ENCODE assay signal across 10 cellular contexts in genomic region chr12:43847427-43847826, GRCh38. TPM values are rescaled to one million over a fixed set of nuclear protein-coding genes. Genes with fewer than 3 reads are reported as not detected.
A peak's percentile ranks its signal among the peaks of the same experiment; 100 is the strongest.
DNase-seq lines count a peak whose midpoint lies in the region; ATAC-seq, FAIRE-seq and TF ChIP-seq lines count a peak whose summit lies in the region.
"Had no signal": no experiment of that assay in that cellular context is flagged by ENCODE, and none has a peak within 500 bp of the region (broad histone marks: within the 10 kb centered on the region; RNA-seq: fewer than 3 reads in every experiment).

No MANE protein-coding gene starts in this region.

- no peak for TF ChIP-seq POLR2A in H54 (IDR thresholded peaks at IDR 0.05; ENCODE audit: low read depth, low read length)

- H3K4me3 ChIP-seq in esophagus (ENCODE audit: low read depth in 1 of 2, low read length in 2 of 2): no peak overlapping the region
- no peak overlapping the region for H3K4me3 ChIP-seq in retinal pigment epithelial cell (ENCODE audit: low read length)
- H3K4me3 ChIP-seq: lung, transverse colon had no signal

- no peak for TF ChIP-seq CTCF in retinal pigment epithelial cell (conservative IDR thresholded peaks at IDR 0.05; ENCODE audit: low read depth, low read length)

- H3K4me1 ChIP-seq in esophagus (ENCODE audit: control insufficient read depth in 2 of 2, insufficient read depth in 2 of 2, low read length in 1 of 2): no peaks in the 10 kb centered on the region
- H3K4me1 ChIP-seq: transverse colon had no signal

- peak overlapping the region; percentile 49 to 75 for H3K27ac ChIP-seq in esophagus (ENCODE audit: low read depth in 2 of 2, low read length in 1 of 2)
- H3K27ac ChIP-seq: transverse colon had no signal

- FAIRE-seq in H54 (lab: Jason Lieb, UNC): peak; percentile 30

- intact Hi-C loops in sciatic nerve (cut with DNase I): no loop called here

- ATAC-seq in sciatic nerve (no peak), HG03097 (IDR thresholded peaks at IDR 0.05; ENCODE audit: low FRiP score, unreplicated experiment) (no peak)

- H3K27me3 ChIP-seq in esophagus (ENCODE audit: control insufficient read depth in 1 of 2, insufficient read depth in 2 of 2, low read length in 2 of 2): no peaks in the 10 kb centered on the region
- H3K27me3 ChIP-seq: transverse colon had no signal

- no peaks in the 10 kb centered on the region for H3K9me3 ChIP-seq in esophagus (ENCODE audit: control insufficient read depth in 2 of 2, insufficient read depth in 1 of 2, low read depth in 1 of 2, low read length in 1 of 2)
- H3K9me3 ChIP-seq: transverse colon had no signal

- DNase-seq in H54 (ENCODE audit: insufficient read length, low spot score): peak; percentile 26
- peak; percentile 7 for DNase-seq in NCI-H460 (ENCODE audit: extremely low read depth, low read depth)
- DNase-seq in retinal pigment epithelial cell (ENCODE audit: low read depth): peak; percentile 56
- DNase-seq in activated CD8-positive, alpha-beta memory T cell treated with anti-CD3 and anti-CD28 coated beads, Interleukin-2, amount 50 U/mL, for 4 hours: no peak
- DNase-seq in sciatic nerve (ENCODE audit: low spot score): no peak
- DNase-seq: NCI-H2081, transverse colon had no signal

- no peaks in the 10 kb centered on the region for H3K36me3 ChIP-seq in esophagus (ENCODE audit: control insufficient read depth in 2 of 2, insufficient read depth in 2 of 2, low read length in 1 of 2)
- H3K36me3 ChIP-seq: transverse colon had no signal

RNA-seq across cellular contexts. Expression of gene TMEM117, which starts 11.5 kb away (rescaled TPM):
- total RNA-seq in NCI-H460 (2014; rRNA removed; shearing (Covaris generic)): 3.6 and 3.7 TPM in 2 replicates
- 2.6 and 13.6 TPM in 2 replicates for polyA plus RNA-seq in NCI-H460 (2014; cell fraction: nucleus; rRNA removed)
- polyA plus RNA-seq in esophagus: 1 to 10 TPM; 5.2 to 6.6 TPM
- total RNA-seq in sciatic nerve: 24.8 TPM

RNA-seq across cellular contexts. Expression of gene TWF1, which starts 41.3 kb away (rescaled TPM):
- 205 and 226 TPM in 2 replicates for total RNA-seq in NCI-H460 (2014; rRNA removed; shearing (Covaris generic))
- polyA plus RNA-seq in NCI-H460 (2014; cell fraction: nucleus; rRNA removed): 104 and 138 TPM in 2 replicates
- polyA plus RNA-seq in esophagus: 100 to 1,000 TPM in 1 of 2 donors, 10 to 100 TPM in 1; 73.1 to 120 TPM
- 68.4 TPM for total RNA-seq in sciatic nerve

Comparison
In these comparisons a context has a peak if more than half of its experiments do, and no peak if none do; other contexts are left out.
1. DNase-seq: peak in H54 (single experiment), NCI-H460 (single experiment) and retinal pigment epithelial cell (single experiment); none in activated CD8-positive, alpha-beta memory T cell treated with anti-CD3 and anti-CD28 coated beads, Interleukin-2, amount 50 U/mL, for 4 hours (single experiment) and sciatic nerve (single experiment).